2 cellular contexts compared by ENCODE assay signal in genomic region chr17:34241062-34241461, GRCh38.
TF ChIP-seq lines count a peak whose summit lies in the region.

No MANE protein-coding gene starts in this region.

TF ChIP-seq in liver, 16 proteins besides CTCF, POLR2A, EP300 and RAD21:
- TF ChIP-seq RXRA (IDR thresholded peaks at IDR 0.05) (no peak), NR2F2 (IDR thresholded peaks at IDR 0.05) (peak; percentile 77), MAX (IDR thresholded peaks at IDR 0.05) (peak; percentile 15)

TF ChIP-seq in HepG2, 621 proteins besides CTCF, POLR2A, EP300 and RAD21:
- no peak for TF ChIP-seq ZNF800 (CRISPR knock-in tag; IDR thresholded peaks at IDR 0.05)
- no peak for TF ChIP-seq ELF3 (CRISPR knock-in tag; IDR thresholded peaks at IDR 0.05)
- TF ChIP-seq MTA1 (CRISPR knock-in tag; IDR thresholded peaks at IDR 0.05; ENCODE audit: borderline replicate concordance), result no peak
- TF ChIP-seq TCF7L2 (IDR thresholded peaks at IDR 0.05; ENCODE audit: low read depth, low read length), result no peak
- TF ChIP-seq HNF1B (CRISPR knock-in tag; IDR thresholded peaks at IDR 0.05), result no peak
- TF ChIP-seq ZFP41 (CRISPR knock-in tag; IDR thresholded peaks at IDR 0.05; ENCODE audit: borderline replicate concordance), result no peak
- no peak for TF ChIP-seq ZNF431 (CRISPR knock-in tag; IDR thresholded peaks at IDR 0.05; ENCODE audit: borderline replicate concordance, low read depth)
- no peak for TF ChIP-seq TCF12 (IDR thresholded peaks at IDR 0.05)
- no peak for TF ChIP-seq TCF12 (CRISPR knock-in tag; IDR thresholded peaks at IDR 0.05)
